ENCODE assay signal across 16 cellular contexts in the genomic region with DNA sequence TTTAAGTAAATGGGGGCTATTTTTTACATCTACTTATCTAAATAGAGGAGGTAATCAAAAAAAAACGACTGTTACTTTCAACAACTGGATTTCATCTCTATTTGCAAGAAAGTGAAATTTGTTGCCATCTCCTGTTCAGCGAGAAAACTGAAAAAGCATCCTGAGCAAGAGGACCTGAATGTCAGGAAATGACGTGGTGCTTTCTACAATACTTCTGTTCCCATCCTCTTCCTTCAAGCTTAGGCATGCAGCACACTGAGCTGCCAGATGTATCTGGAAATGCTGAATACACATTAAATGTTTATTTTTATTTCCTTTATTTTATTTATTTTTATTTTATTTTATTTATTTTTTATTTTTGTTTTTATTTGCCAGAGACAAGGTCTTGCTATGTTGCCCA. TPM values are rescaled to one million over a fixed set of nuclear protein-coding genes. Genes with fewer than 3 reads are reported as not detected.
"Had no signal": no experiment of that assay in that cellular context is flagged by ENCODE, and none has a peak within 500 bp of the region (broad histone marks: within the 10 kb centered on the region; RNA-seq: fewer than 3 reads in every experiment).

No MANE protein-coding gene starts in this region.

RNA-seq across cellular contexts. Expression of gene TRIM43, which starts 21.2 kb away (rescaled TPM):
- total RNA-seq: activated B cell treated with CpG ODN at 0.5 μM for 24 hours; activated CD4-positive, alpha-beta memory T cell treated with anti-CD3 and anti-CD28 coated beads for 36 hours; activated CD4-positive, alpha-beta T cell treated with anti-CD3 and anti-CD28 coated beads, Interleukin-2, amount 10 ng/mL, durations not matched to agents 24 days and 14 days; activated CD8-positive, alpha-beta memory T cell treated with anti-CD3 and anti-CD28 coated beads for 36 hours; activated CD8-positive, alpha-beta T cell treated with anti-CD3 and anti-CD28 coated beads for 36 hours; activated naive CD4-positive, alpha-beta T cell treated with anti-CD3 and anti-CD28 coated beads for 36 hours; activated naive CD4-positive, alpha-beta T cell treated with anti-CD3 and anti-CD28 coated beads, Interleukin-2, amount 50 U/mL, for 72 hours; activated naive CD8-positive, alpha-beta T cell treated with anti-CD3 and anti-CD28 coated beads for 36 hours; activated T-cell treated with anti-CD3 and anti-CD28 coated beads, Interleukin-2, amount 50 U/mL, for 4 hours; activated T-cell treated with anti-CD3 and anti-CD28 coated beads, Interleukin-2, amount 50 U/mL, for 72 hours; activated T-helper 1 cell treated with anti-CD3 and anti-CD28 coated beads, Interleukin-12 subunit alpha, Interleukin-12 subunit beta, Interleukin-2, Interleukin-4 antibody, amounts not matched to agents 30 ng/mL and 10 ng/mL and 1 ng/mL, durations not matched to agents 14 hours and 24 hours and 36 hours; adrenal gland; aorta; body of pancreas; breast epithelium; cardiac septum had no signal
- polyA plus RNA-seq: adrenal gland, aorta had no signal
